ENCODE assay signal across 16 cellular contexts in genomic region chr10:120077707-120078492, GRCh38.
A peak's percentile ranks its signal among the peaks of the same experiment; 100 is the strongest.
DNase-seq lines count a peak whose midpoint lies in the region; ATAC-seq and TF ChIP-seq lines count a peak whose summit lies in the region.
"Had no signal": no experiment of that assay in that cellular context is flagged by ENCODE, and none has a peak within 500 bp of the region (broad histone marks: within the 10 kb centered on the region; RNA-seq: fewer than 3 reads in every experiment).

No MANE protein-coding gene starts in this region.

- intact Hi-C loops in mammary epithelial cell (cut with micrococcal nuclease) (no loop called here), breast epithelium (cut with DNase I; ENCODE audit: low total_unique reads) (no loop called here), Caco-2 (cut with micrococcal nuclease; ENCODE audit: unreplicated experiment) (no loop called here)

- BruUV-seq in mammary epithelial cell (replicated peaks; lab: Mats Ljungman, UMichigan) (no TSS peak), Caco-2 (replicated peaks; lab: Mats Ljungman, UMichigan) (no TSS peak)

- H3K4me2 ChIP-seq in mammary epithelial cell (ENCODE audit: insufficient read depth, low read depth, low read length) = no peak overlapping the region

- no peak for TF ChIP-seq POLR2A in breast epithelium (IDR thresholded peaks at IDR 0.05)

- in situ Hi-C loops in mammary epithelial cell (cut with MboI; ENCODE audit: low sequenced_read_pairs in 2 of 2) (no loop called here), KBM-7 (cut with MboI; ENCODE audit: low pct_unique_long_range_greater_than_20kb, low sequenced_read_pairs) (no loop called here)

- peaks cover 10% of the 10 kb centered on the region for H3K4me1 Mint-ChIP-seq in endodermal cell
- no peaks in the 10 kb centered on the region for H3K4me1 Mint-ChIP-seq in stimulated activated memory B cell treated with anti-CD40 and anti-IgM and Interleukin-4, amounts not matched to agents 10 μg/mL and 1 μg/mL and 100 μg/mL, for 72 hours
- no peaks in the 10 kb centered on the region for H3K4me1 Mint-ChIP-seq in Caco-2 (ENCODE audit: low read depth, unreplicated experiment)

- no peaks in the 10 kb centered on the region for H3K9me3 ChIP-seq in mammary epithelial cell (replicated peaks; ENCODE audit: insufficient read depth, low read length)
- H3K9me3 ChIP-seq in breast epithelium = peaks cover 0 to 6% of the 10 kb centered on the region in 2 donors
- H3K9me3 ChIP-seq in endodermal cell (ENCODE audit: control insufficient read depth, low read length) = peaks cover 16% of the 10 kb centered on the region
- no peaks in the 10 kb centered on the region for H3K9me3 ChIP-seq in Caco-2
- H3K9me3 ChIP-seq: BE2C, vagina had no signal

- H2AFZ ChIP-seq in mammary epithelial cell (ENCODE audit: low read depth, low read length) = no peak overlapping the region

- ATAC-seq in stimulated activated memory B cell treated with anti-CD40 and anti-IgM and Interleukin-4, amounts not matched to agents 10 μg/mL and 1 μg/mL and 100 μg/mL, for 72 hours = peak; percentile 51
- ATAC-seq in GM21526 (IDR thresholded peaks at IDR 0.05; ENCODE audit: low FRiP score, unreplicated experiment) = no peak

- dilution Hi-C loops in mammary epithelial cell (cut with HindIII; ENCODE audit: low sequenced_read_pairs) = no loop called here

- H3K9me3 Mint-ChIP-seq in endodermal cell (peaks cover 7% of the 10 kb centered on the region), Caco-2 (ENCODE audit: unreplicated experiment) (peaks cover 9% of the 10 kb centered on the region)
- H3K9me3 Mint-ChIP-seq in stimulated activated memory B cell treated with anti-CD40 and anti-IgM and Interleukin-4, amounts not matched to agents 10 μg/mL and 1 μg/mL and 100 μg/mL, for 72 hours = peaks cover 8% of the 10 kb centered on the region
- H3K9me3 Mint-ChIP-seq: activated T-helper 2 cell treated with anti-CD3 and anti-CD28 coated beads, Interferon-gamma antibody, Interleukin-2, Interleukin-4, amounts not matched to agents 10 μg/mL and 5 μg/mL and 100 μg/mL, durations not matched to agents 14 hours and 24 hours and 36 hours; T-helper 2 cell treated with Interferon-gamma antibody and Interleukin-4, amounts not matched to agents 5 μg/mL and 100 μg/mL, for 36 hours had no signal

- H3K4me3 Mint-ChIP-seq in endodermal cell (peak overlapping the region; percentile 41), Caco-2 (ENCODE audit: unreplicated experiment) (no peak overlapping the region)
- no peak overlapping the region for H3K4me3 Mint-ChIP-seq in stimulated activated memory B cell treated with anti-CD40 and anti-IgM and Interleukin-4, amounts not matched to agents 10 μg/mL and 1 μg/mL and 100 μg/mL, for 72 hours
- H3K4me3 Mint-ChIP-seq: T-helper 2 cell treated with Interferon-gamma antibody and Interleukin-4, amounts not matched to agents 5 μg/mL and 100 μg/mL, for 36 hours had no signal

- H3K36me3 Mint-ChIP-seq in endodermal cell (ENCODE audit: low read depth) = no peaks in the 10 kb centered on the region
- H3K36me3 Mint-ChIP-seq in stimulated activated memory B cell treated with anti-CD40 and anti-IgM and Interleukin-4, amounts not matched to agents 10 μg/mL and 1 μg/mL and 100 μg/mL, for 72 hours = no peaks in the 10 kb centered on the region
- no peaks in the 10 kb centered on the region for H3K36me3 Mint-ChIP-seq in Caco-2 (ENCODE audit: insufficient read depth, unreplicated experiment)

- DNase-seq in mammary epithelial cell (peak; percentile 12), breast epithelium (ENCODE audit: low spot score in 2 of 2) (no peak), MV-4-11 (lab: John Stamatoyannopoulos, UW) (peak; percentile 27), endodermal cell (peak; percentile 82), KBM-7 (no peak), Caco-2 (no peak)
- DNase-seq: activated CD4-positive, alpha-beta T cell treated with anti-CD3 and anti-CD28 coated beads for 48 hours; BE2C; dermis blood vessel endothelial cell; stimulated activated naive CD4-positive, alpha-beta T cell treated with Interleukin-2 at 50 U/mL for 16 hours had no signal

- no peaks in the 10 kb centered on the region for H4K20me1 ChIP-seq in mammary epithelial cell (ENCODE audit: insufficient read depth, low read length)

- no peaks in the 10 kb centered on the region for H3K79me2 ChIP-seq in mammary epithelial cell (ENCODE audit: insufficient read depth, low read length)

- whole genome bisulfite sequencing in mammary epithelial cell (ENCODE audit: low coverage, missing lambda C conversion rate) = 46% methylated on average over 14 of the region's 14 CpGs
- WGBS in endodermal cell (ENCODE audit: insufficient coverage in 1 of 2, insufficient read length in 1 of 2), 2 experiments = 66 to 72% methylated on average over 11 to 13 of the region's 14 CpGs

- POLR2A ChIA-PET in Caco-2 (lab: Charles Lee) = no interaction called here

- H3K27ac Mint-ChIP-seq in endodermal cell (no peak overlapping the region), Caco-2 (ENCODE audit: unreplicated experiment) (no peak overlapping the region)
- no peak overlapping the region for H3K27ac Mint-ChIP-seq in stimulated activated memory B cell treated with anti-CD40 and anti-IgM and Interleukin-4, amounts not matched to agents 10 μg/mL and 1 μg/mL and 100 μg/mL, for 72 hours
- H3K27ac Mint-ChIP-seq: activated T-helper 2 cell treated with anti-CD3 and anti-CD28 coated beads, Interferon-gamma antibody, Interleukin-2, Interleukin-4, amounts not matched to agents 10 μg/mL and 5 μg/mL and 100 μg/mL, durations not matched to agents 14 hours and 24 hours and 36 hours; T-helper 2 cell treated with Interferon-gamma antibody and Interleukin-4, amounts not matched to agents 5 μg/mL and 100 μg/mL, for 36 hours had no signal

- peaks cover 5% of the 10 kb centered on the region for H3K27me3 ChIP-seq in mammary epithelial cell (ENCODE audit: insufficient read depth, low read length)
- peaks cover 0 to 10% of the 10 kb centered on the region in 2 donors for H3K27me3 ChIP-seq in breast epithelium
- no peaks in the 10 kb centered on the region for H3K27me3 ChIP-seq in endodermal cell (ENCODE audit: control insufficient read depth, insufficient read depth, low read length, poor library complexity, severe bottlenecking)
- peaks cover 2% of the 10 kb centered on the region; the same call in 1 of the 2 replicates for H3K27me3 ChIP-seq in Caco-2 (replicated peaks; ENCODE audit: control insufficient read depth, insufficient read depth, low read length)
- H3K27me3 ChIP-seq: BE2C, vagina had no signal

- H3K9ac ChIP-seq in mammary epithelial cell (ENCODE audit: insufficient read depth, low read length) = no peak overlapping the region
- no peak overlapping the region for H3K9ac ChIP-seq in endodermal cell (ENCODE audit: extremely low read depth, low read length, poor library complexity, severe bottlenecking)

- H3K27ac ChIP-seq in mammary epithelial cell (ENCODE audit: insufficient read depth, low read depth, low read length) (no peak overlapping the region), breast epithelium (no peak overlapping the region), endodermal cell (ENCODE audit: low read depth, low read length) (no peak overlapping the region)
- H3K27ac ChIP-seq: RWPE1, vagina had no signal

- H3K4me3 ChIP-seq in mammary epithelial cell (replicated peaks in 1 of 3; ENCODE audit: insufficient read depth in 1 of 3, low read depth in 2 of 3, low read length in 3 of 3) = no peak overlapping the region
- H3K4me3 ChIP-seq in breast epithelium = no peak overlapping the region
- no peak overlapping the region for H3K4me3 ChIP-seq in endodermal cell (ENCODE audit: low read length)
- H3K4me3 ChIP-seq in Caco-2 (ENCODE audit: low read depth, low read length) = no peak overlapping the region
- H3K4me3 ChIP-seq: vagina had no signal

- TF ChIP-seq CTCF in mammary epithelial cell (conservative IDR thresholded peaks at IDR 0.05 in 1 of 2, IDR thresholded peaks at IDR 0.05 in 1 of 2; ENCODE audit: extremely low read depth in 1 of 2, insufficient read depth in 1 of 2, low read depth in 1 of 2, low read length in 2 of 2) = no peak
- no peak for TF ChIP-seq CTCF in breast epithelium (IDR thresholded peaks at IDR 0.05)
- TF ChIP-seq CTCF in endodermal cell (conservative IDR thresholded peaks at IDR 0.05) = no peak
- TF ChIP-seq CTCF in Caco-2 (IDR thresholded peaks at IDR 0.05; ENCODE audit: insufficient read depth in 1 of 2, low read depth in 1 of 2, low read length in 1 of 2, severe bottlenecking in 1 of 2, unreplicated experiment in 1 of 2) = no peak

- no peaks in the 10 kb centered on the region for H3K27me3 Mint-ChIP-seq in endodermal cell (ENCODE audit: insufficient read depth)
- peaks cover 41% of the 10 kb centered on the region for H3K27me3 Mint-ChIP-seq in stimulated activated memory B cell treated with anti-CD40 and anti-IgM and Interleukin-4, amounts not matched to agents 10 μg/mL and 1 μg/mL and 100 μg/mL, for 72 hours
- H3K27me3 Mint-ChIP-seq in Caco-2 (ENCODE audit: insufficient read depth, unreplicated experiment) = peaks cover 33% of the 10 kb centered on the region

- H3K36me3 ChIP-seq in mammary epithelial cell (ENCODE audit: insufficient read depth, low read length) (no peaks in the 10 kb centered on the region), breast epithelium (no peaks in the 10 kb centered on the region), endodermal cell (ENCODE audit: control insufficient read depth, insufficient read depth, low read length) (no peaks in the 10 kb centered on the region), Caco-2 (ENCODE audit: control insufficient read depth, insufficient read depth, low read length) (no peaks in the 10 kb centered on the region)
- H3K36me3 ChIP-seq: BE2C, vagina had no signal

- CTCF ChIA-PET in mammary epithelial cell (lab: Charles Lee; ENCODE audit: low non-redundant PET) (no interaction called here), Caco-2 (lab: Charles Lee) (interaction anchor here (0.6 kb wide), 1 partner anchor 95 kb away, joined by 5 read pairs; no protein-coding TSS in a partner anchor)

- H3K4me1 ChIP-seq in mammary epithelial cell (ENCODE audit: insufficient read depth, low read length) (no peaks in the 10 kb centered on the region), breast epithelium (no peaks in the 10 kb centered on the region), endodermal cell (ENCODE audit: control insufficient read depth, insufficient read depth, low read length) (no peaks in the 10 kb centered on the region), Caco-2 (no peaks in the 10 kb centered on the region)
- H3K4me1 ChIP-seq: BE2C, vagina had no signal

Comparison
In these comparisons a context has a peak if more than half of its experiments do, and no peak if none do; other contexts are left out.
1. DNase-seq: peak in mammary epithelial cell (single experiment), MV-4-11 (single experiment) and endodermal cell (single experiment); none in breast epithelium (0 of 2), KBM-7 (single experiment) and Caco-2 (0 of 2).